In genomic region chr9:73816905-73817304, GRCh38 we compare ENCODE assay signal across 25 cellular contexts.
"Had no signal": no experiment of that assay in that cellular context is flagged by ENCODE, and none has a peak within 500 bp of the region (broad histone marks: within the 10 kb centered on the region; RNA-seq: fewer than 3 reads in every experiment).

No MANE protein-coding gene starts in this region.

- H3K9me2 ChIP-seq: SK-N-SH had no signal

- H3K4me3 Mint-ChIP-seq: IgD-negative memory B cell had no signal

- H3K27ac ChIP-seq: HL-60, KMS-11 had no signal

- H3K36me3 Mint-ChIP-seq: IgD-negative memory B cell had no signal

- FAIRE-seq: HTR-8/SVneo, K562, RCC 7860 had no signal

- ATAC-seq: K562 had no signal

- H3K4me3 ChIP-seq: K562, MG63 had no signal

- H3K9me3 ChIP-seq: MG63, SK-N-SH had no signal

- DNase-seq: Kasumi-1, MG63, NCI-H1092, NCI-H1105 treated with DMSO at 0.1 percent for 48 hours, NCI-H1417 treated with DMSO at 0.1 percent for 48 hours, NCI-H146, NCI-H1694 treated with DMSO at 0.1 percent for 48 hours, NCI-H2029, NCI-H2081 treated with DMSO at 0.1 percent for 48 hours, NCI-H2171, NCI-H226, NCI-H446, NCI-H510A, NCI-H524 treated with DMSO at 0.1 percent for 48 hours, NCI-H69, NCI-H774, RPMI8226, SHP77, SK-N-SH had no signal

- H3K9me3 Mint-ChIP-seq: IgD-negative memory B cell had no signal

- H3K4me1 Mint-ChIP-seq: IgD-negative memory B cell had no signal

- H3K4me2 ChIP-seq: KMS-11, SK-N-SH had no signal

- H3K36me3 ChIP-seq: MG63 had no signal

- H3K27me3 Mint-ChIP-seq: IgD-negative memory B cell had no signal

- H3K27ac Mint-ChIP-seq: IgD-negative memory B cell had no signal

- H3K27me3 ChIP-seq: MG63 had no signal

- H3K9ac ChIP-seq: KMS-11, SK-N-SH had no signal
